24 cellular contexts compared by ENCODE assay signal in the genomic region with DNA sequence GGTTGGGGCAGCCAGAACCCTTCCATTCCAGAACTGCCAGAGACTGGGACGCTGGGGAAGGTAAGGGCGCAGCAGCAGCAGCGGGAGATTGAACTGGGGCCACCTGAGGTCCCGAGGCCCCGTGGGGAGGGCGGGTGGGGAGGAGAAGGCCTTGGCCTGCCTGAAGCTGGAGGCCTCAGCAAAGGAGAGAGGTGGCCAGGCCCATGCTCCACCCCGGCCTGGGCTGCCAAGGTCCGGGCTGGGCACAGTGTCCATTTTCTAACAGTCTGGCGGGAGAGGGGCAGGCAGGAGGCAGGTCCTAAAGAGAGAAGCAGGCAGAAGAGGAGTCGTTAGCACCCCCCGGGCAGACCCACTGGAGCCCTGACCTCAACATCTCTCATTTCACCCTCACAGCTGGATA. TPM values are rescaled to one million over a fixed set of nuclear protein-coding genes. Genes with fewer than 3 reads are reported as not detected.
DNase-seq lines count a peak whose midpoint lies in the region; ATAC-seq and TF ChIP-seq lines count a peak whose summit lies in the region.
"Had no signal": no experiment of that assay in that cellular context is flagged by ENCODE, and none has a peak within 500 bp of the region (broad histone marks: within the 10 kb centered on the region; RNA-seq: fewer than 3 reads in every experiment).

No MANE protein-coding gene starts in this region.

- H3K27me3 ChIP-seq in CD8-positive, alpha-beta memory T cell (ENCODE audit: insufficient read depth, low read length, poor library complexity, severe bottlenecking), result no peaks in the 10 kb centered on the region
- no peaks in the 10 kb centered on the region for H3K27me3 ChIP-seq in Peyer's patch
- H3K27me3 ChIP-seq in colonic mucosa, result no peaks in the 10 kb centered on the region
- H3K27me3 ChIP-seq in neutrophil, result no peaks in the 10 kb centered on the region
- no peaks in the 10 kb centered on the region for H3K27me3 ChIP-seq in GM23248 (replicated peaks; ENCODE audit: insufficient read depth)
- H3K27me3 ChIP-seq: BLaER1 had no signal

- H2AFZ ChIP-seq in GM23248, result no peak overlapping the region

- WGBS in GM23248 (ENCODE audit: low coverage in 1 of 2, low lambda C conversion rate in 2 of 2, missing lambda C conversion rate in 2 of 2), 2 experiments, result 82 to 89% methylated on average over 7 to 11 of the region's 11 CpGs

- no peak for DNase-seq in CD8-positive, alpha-beta memory T cell
- DNase-seq in Peyer's patch (no peak), colonic mucosa (peak; percentile 32), T-helper 2 cell (no peak), GM23248 (no peak), glomerular visceral epithelial cell (ENCODE audit: extremely low spot score) (no peak)
- DNase-seq: activated CD8-positive, alpha-beta T cell treated with anti-CD3 and anti-CD28 coated beads for 36 hours; activated effector memory CD4-positive, alpha-beta T cell treated with anti-CD3 and anti-CD28 coated beads, Interleukin-2, amount 50 U/mL, for 16 hours; cerebellar nuclear complex; DMS79 treated with DMSO at 0.1 percent for 48 hours; GF-D8; glutamatergic neuron; kidney; NCI-H1092 treated with DMSO at 0.1 percent for 48 hours; NCI-H187 treated with DMSO at 0.1 percent for 48 hours; NCI-H526; nephron progenitor cell; NK-92 treated with Interleukin-12 subunit alpha and Interleukin-12 subunit beta, amount 100 ng/mL, for 24 hours; stimulated activated CD4-positive, alpha-beta T cell treated with anti-CD3 and anti-CD28 coated beads, Interleukin-12 subunit alpha, Interleukin-12 subunit beta, amount 100 ng/mL, for 4 hours; stimulated activated CD4-positive, alpha-beta T cell treated with anti-CD3 and anti-CD28 coated beads, Interleukin-4, amount 100 ng/mL, for 1 hour had no signal

- H3K4me1 Mint-ChIP-seq in CD8-positive, alpha-beta memory T cell, result peaks cover 12 to 25% (median 12%) of the 10 kb centered on the region in 3 donors

- H3K27ac ChIP-seq in CD8-positive, alpha-beta memory T cell (ENCODE audit: low read depth, low read length), result no peak overlapping the region
- H3K27ac ChIP-seq in Peyer's patch, result peak overlapping the region; percentile 59 to 90 (median 70)
- peak overlapping the region; percentile 79 for H3K27ac ChIP-seq in colonic mucosa
- H3K27ac ChIP-seq in neutrophil, result peak overlapping the region; percentile 49
- no peak overlapping the region for H3K27ac ChIP-seq in GM23248
- H3K27ac ChIP-seq: BLaER1 had no signal

- TF ChIP-seq POLR2A in Peyer's patch (IDR thresholded peaks at IDR 0.05), result no peak

- no peaks in the 10 kb centered on the region for H3K27me3 Mint-ChIP-seq in CD8-positive, alpha-beta memory T cell
- H3K27me3 Mint-ChIP-seq: activated CD8-positive, alpha-beta T cell treated with anti-CD3 and anti-CD28 coated beads for 36 hours had no signal

- H3K79me2 ChIP-seq in GM23248 (ENCODE audit: insufficient read depth), result no peaks in the 10 kb centered on the region

- H3K9ac ChIP-seq in colonic mucosa (ENCODE audit: low read depth in 2 of 2, low read length in 2 of 2), result peak overlapping the region in 1 of 2 donors; percentile 78
- H3K9ac ChIP-seq in GM23248, result no peak overlapping the region
- H3K9ac ChIP-seq: BLaER1 had no signal

- POLR2A ChIA-PET in CD8-positive, alpha-beta memory T cell (lab: Charles Lee), result no interaction called here

- intact Hi-C loops in colonic mucosa (cut with DNase I), result no loop called here

- H3K4me2 ChIP-seq in GM23248 (ENCODE audit: unreplicated experiment), result no peak overlapping the region
- H3K4me2 ChIP-seq: BLaER1 had no signal

- H3K9me3 Mint-ChIP-seq in CD8-positive, alpha-beta memory T cell, result no peaks in the 10 kb centered on the region
- H3K9me3 Mint-ChIP-seq: activated CD8-positive, alpha-beta T cell treated with anti-CD3 and anti-CD28 coated beads for 36 hours; nephron progenitor cell had no signal

- CTCF ChIA-PET in CD8-positive, alpha-beta memory T cell (lab: Charles Lee), result interaction anchor here (1.2 to 2.4 kb wide), 3 partner anchors 9 to 295 kb away, joined by 3 to 5 read pairs (median 4); no protein-coding TSS in a partner anchor

- TF ChIP-seq CTCF in Peyer's patch (IDR thresholded peaks at IDR 0.05) (no peak), colonic mucosa (IDR thresholded peaks at IDR 0.05) (no peak), neutrophil (IDR thresholded peaks at IDR 0.05) (no peak)

- ATAC-seq in HG02973 (IDR thresholded peaks at IDR 0.05; ENCODE audit: unreplicated experiment), result no peak

- no peak overlapping the region for H3K4me3 ChIP-seq in CD8-positive, alpha-beta memory T cell (ENCODE audit: low read length)
- H3K4me3 ChIP-seq in Peyer's patch (no peak overlapping the region), colonic mucosa (no peak overlapping the region), neutrophil (ENCODE audit: low read depth in 1 of 2, low read length in 1 of 2) (no peak overlapping the region), GM23248 (no peak overlapping the region)
- H3K4me3 ChIP-seq: BLaER1 had no signal

- in situ Hi-C loops in GM23248 (cut with MboI), result loop anchor here (25.0 kb wide), 1 partner anchor 298 kb away; a partner anchor contains a TSS

- H3K36me3 ChIP-seq in CD8-positive, alpha-beta memory T cell (ENCODE audit: insufficient read depth, low read length), result peaks cover 4% of the 10 kb centered on the region
- peaks cover 0 to 76% (median 0%) of the 10 kb centered on the region in 3 donors for H3K36me3 ChIP-seq in Peyer's patch
- H3K36me3 ChIP-seq in colonic mucosa, result peaks cover 7% of the 10 kb centered on the region
- peaks cover 100% of the 10 kb centered on the region for H3K36me3 ChIP-seq in neutrophil
- peaks cover 4% of the 10 kb centered on the region for H3K36me3 ChIP-seq in GM23248 (ENCODE audit: low read depth)

- peak overlapping the region in 5 of 8 donors; percentile 24 to 94 (median 86) for H3K27ac Mint-ChIP-seq in CD8-positive, alpha-beta memory T cell

- H3K36me3 Mint-ChIP-seq in CD8-positive, alpha-beta memory T cell, result peaks cover 4 to 60% (median 6%) of the 10 kb centered on the region in 3 donors

- H4K20me1 ChIP-seq in GM23248 (ENCODE audit: insufficient read depth), result no peaks in the 10 kb centered on the region
- H4K20me1 ChIP-seq: BLaER1 had no signal

- no peaks in the 10 kb centered on the region for H3K9me3 ChIP-seq in CD8-positive, alpha-beta memory T cell (ENCODE audit: low read length)
- no peaks in the 10 kb centered on the region for H3K9me3 ChIP-seq in Peyer's patch
- H3K9me3 ChIP-seq in colonic mucosa, result no peaks in the 10 kb centered on the region
- no peaks in the 10 kb centered on the region for H3K9me3 ChIP-seq in neutrophil
- no peaks in the 10 kb centered on the region for H3K9me3 ChIP-seq in GM23248 (ENCODE audit: low read depth)
- H3K9me3 ChIP-seq: BLaER1 had no signal

- H3K4me3 Mint-ChIP-seq in CD8-positive, alpha-beta memory T cell, result no peak overlapping the region
- H3K4me3 Mint-ChIP-seq: activated CD8-positive, alpha-beta T cell treated with anti-CD3 and anti-CD28 coated beads for 36 hours; nephron progenitor cell had no signal

- no peaks in the 10 kb centered on the region for H3K9me2 ChIP-seq in GM23248 (ENCODE audit: insufficient read depth)

- H3K4me1 ChIP-seq in CD8-positive, alpha-beta memory T cell (ENCODE audit: insufficient read depth, low read length), result peaks cover 19% of the 10 kb centered on the region
- H3K4me1 ChIP-seq in Peyer's patch (peaks cover 0 to 60% (median 13%) of the 10 kb centered on the region in 4 donors), colonic mucosa (peaks cover 28% of the 10 kb centered on the region), neutrophil (ENCODE audit: control insufficient read depth in 1 of 2, insufficient read depth in 1 of 2, low read depth in 1 of 2, low read length in 1 of 2) (no peaks in the 10 kb centered on the region), GM23248 (ENCODE audit: insufficient read depth) (peaks cover 9% of the 10 kb centered on the region)

- H3F3A ChIP-seq in GM23248 (ENCODE audit: insufficient read depth), result no peaks in the 10 kb centered on the region

RNA-seq across cellular contexts. Expression of a gene that starts 1.1 kb away (rescaled TPM):
- 1 to 10 TPM; 4.7 to 5.3 TPM for total RNA-seq in CD8-positive, alpha-beta memory T cell
- polyA plus RNA-seq in CD8-positive, alpha-beta memory T cell, result not detected
- total RNA-seq in Peyer's patch (10 to 100 TPM in 3 of 4 donors, 1 to 10 TPM in 1; 9.1 to 25.6 (median 14.6) TPM), colonic mucosa (10 to 100 TPM; 40.4 to 95.2 TPM)
- total RNA-seq in GM23248 (2014; rRNA removed; shearing (Covaris generic)), result 0.22 TPM in 1 of 2 replicates, not detected in the other
- 1.1 and 1.2 TPM in 2 replicates for polyA plus RNA-seq in GM23248 (2016; fragmentation: Nextera tagmentation; extraction: Ambion mirVana)

RNA-seq across cellular contexts. Expression of a gene that starts 8.6 kb away (rescaled TPM):
- 10 to 100 TPM; 38.3 to 43.0 TPM for total RNA-seq in CD8-positive, alpha-beta memory T cell
- 7.0 TPM for polyA plus RNA-seq in CD8-positive, alpha-beta memory T cell
- total RNA-seq in Peyer's patch (100 to 1,000 TPM; 131 to 249 (median 191) TPM), colonic mucosa (100 to 1,000 TPM; 208 to 298 TPM)
- 47.3 and 60.4 TPM in 2 replicates for total RNA-seq in GM23248 (2014; rRNA removed; shearing (Covaris generic))
- polyA plus RNA-seq in GM23248 (2016; fragmentation: Nextera tagmentation; extraction: Ambion mirVana), result 40.3 and 44.4 TPM in 2 replicates

RNA-seq across cellular contexts. Expression of a gene that starts 18.4 kb away (rescaled TPM):
- total RNA-seq in CD8-positive, alpha-beta memory T cell, result 10 to 100 TPM; 32.6 to 36.1 TPM
- 326 TPM for polyA plus RNA-seq in CD8-positive, alpha-beta memory T cell
- 100 to 1,000 TPM in 2 of 4 donors, 10 to 100 TPM in 2; 85.8 to 144 (median 113) TPM for total RNA-seq in Peyer's patch
- 10 to 100 TPM; 15.5 to 39.2 TPM for total RNA-seq in colonic mucosa
- total RNA-seq in GM23248 (2014; rRNA removed; shearing (Covaris generic)), result 62.6 and 100.0 TPM in 2 replicates
- 192 and 200 TPM in 2 replicates for polyA plus RNA-seq in GM23248 (2016; fragmentation: Nextera tagmentation; extraction: Ambion mirVana)

RNA-seq across cellular contexts. Expression of a gene that starts 22.7 kb away (rescaled TPM):
- under 1 TPM; 0.71 to 0.83 TPM for total RNA-seq in CD8-positive, alpha-beta memory T cell
- polyA plus RNA-seq in CD8-positive, alpha-beta memory T cell, result not detected
- total RNA-seq in Peyer's patch, result 1 to 10 TPM in 3 of 4 donors, under 1 TPM in 1; 0.53 to 3.4 (median 2.2) TPM
- 1 to 10 TPM in 1 of 2 donors, under 1 TPM in 1; 0.85 to 1.6 TPM for total RNA-seq in colonic mucosa
- 0.11 TPM in 1 of 2 replicates, not detected in the other for total RNA-seq in GM23248 (2014; rRNA removed; shearing (Covaris generic))
- polyA plus RNA-seq in GM23248 (2016; fragmentation: Nextera tagmentation; extraction: Ambion mirVana), result 0.13 and 0.20 TPM in 2 replicates
- polyA plus RNA-seq: AG04450 had no signal

RNA-seq across cellular contexts. Expression of a gene that starts 38.6 kb away (rescaled TPM):
- 100 to 1,000 TPM; 137 to 149 TPM for total RNA-seq in CD8-positive, alpha-beta memory T cell
- 201 TPM for polyA plus RNA-seq in CD8-positive, alpha-beta memory T cell
- 10 to 100 TPM; 43.7 to 79.4 (median 56.6) TPM for total RNA-seq in Peyer's patch
- 100 to 1,000 TPM; 111 to 156 TPM for total RNA-seq in colonic mucosa
- 135 and 168 TPM in 2 replicates for total RNA-seq in GM23248 (2014; rRNA removed; shearing (Covaris generic))
- 205 and 210 TPM in 2 replicates for polyA plus RNA-seq in GM23248 (2016; fragmentation: Nextera tagmentation; extraction: Ambion mirVana)

Comparison
In these comparisons a context has a peak if more than half of its experiments do, and no peak if none do; other contexts are left out.
1. H3K27ac ChIP-seq: peak in Peyer's patch (4 of 4), colonic mucosa (single experiment) and neutrophil (single experiment); none in CD8-positive, alpha-beta memory T cell (single experiment) and GM23248 (single experiment).